ENCODE assay signal across 1 cellular context in the genomic region with DNA sequence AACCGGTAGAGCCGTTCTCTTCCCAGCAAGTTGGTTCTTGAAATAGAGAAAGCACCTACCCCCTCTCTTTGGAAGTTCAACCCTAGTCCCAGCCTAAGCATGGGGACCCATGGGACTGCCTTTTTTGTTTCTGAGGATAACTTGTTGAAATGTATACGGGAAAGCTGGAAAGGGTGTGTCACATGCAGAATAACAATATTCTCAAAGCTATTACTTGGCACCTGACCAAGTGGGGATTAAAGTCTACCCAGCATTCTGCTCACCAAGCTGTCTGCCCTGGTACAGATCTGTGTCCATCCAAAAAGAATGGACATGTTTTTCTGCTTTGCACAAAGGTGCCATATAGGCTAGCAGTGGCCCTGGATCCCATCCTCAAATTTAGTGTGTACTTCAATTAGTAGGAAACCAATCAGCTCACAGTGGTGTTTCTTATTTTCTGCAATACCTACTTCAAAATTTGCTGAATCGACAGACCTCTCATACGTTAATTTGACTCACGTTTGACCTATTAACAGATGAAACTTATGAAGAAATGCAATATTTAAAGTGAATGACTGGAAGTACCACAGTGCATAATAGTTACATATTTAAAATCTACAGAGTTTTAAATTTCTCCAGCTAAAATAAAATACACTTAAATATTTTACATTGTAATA.
A peak's percentile ranks its signal among the peaks of the same experiment; 100 is the strongest.
TF ChIP-seq lines count a peak whose summit lies in the region.

No MANE protein-coding gene starts in this region.

TF ChIP-seq in K562, 482 proteins besides CTCF, POLR2A, EP300 and RAD21 (continued from another document):
- TF ChIP-seq MBD1 (CRISPR knock-in tag; IDR thresholded peaks at IDR 0.05) = no peak
- TF ChIP-seq C11orf30 (IDR thresholded peaks at IDR 0.05; ENCODE audit: low read depth) = peak; percentile 81
- TF ChIP-seq ZBTB9 (CRISPR knock-in tag; IDR thresholded peaks at IDR 0.05) = no peak
- TF ChIP-seq ZNF316 (IDR thresholded peaks at IDR 0.05) = peak; percentile 86
- no peak for TF ChIP-seq NCOA1 (IDR thresholded peaks at IDR 0.05; ENCODE audit: low read depth)
- no peak for TF ChIP-seq CHD2 (IDR thresholded peaks at IDR 0.05; ENCODE audit: low read depth, low read length)
- TF ChIP-seq ZBTB12 (CRISPR knock-in tag; IDR thresholded peaks at IDR 0.05) = no peak
- no peak for TF ChIP-seq ZBED1 (IDR thresholded peaks at IDR 0.05)
- TF ChIP-seq HEY1 (CRISPR knock-in tag; IDR thresholded peaks at IDR 0.05; ENCODE audit: borderline replicate concordance) = no peak
- TF ChIP-seq, protein P1, sequence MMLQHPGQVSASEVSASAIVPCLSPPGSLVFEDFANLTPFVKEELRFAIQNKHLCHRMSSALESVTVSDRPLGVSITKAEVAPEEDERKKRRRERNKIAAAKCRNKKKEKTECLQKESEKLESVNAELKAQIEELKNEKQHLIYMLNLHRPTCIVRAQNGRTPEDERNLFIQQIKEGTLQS (IDR thresholded peaks at IDR 0.05) = no peak
- TF ChIP-seq, protein P1 (CRISPR knock-in tag; conservative IDR thresholded peaks at IDR 0.05) = no peak
